Comparison of ENCODE assay signal across 6 cellular contexts in the genomic region with DNA sequence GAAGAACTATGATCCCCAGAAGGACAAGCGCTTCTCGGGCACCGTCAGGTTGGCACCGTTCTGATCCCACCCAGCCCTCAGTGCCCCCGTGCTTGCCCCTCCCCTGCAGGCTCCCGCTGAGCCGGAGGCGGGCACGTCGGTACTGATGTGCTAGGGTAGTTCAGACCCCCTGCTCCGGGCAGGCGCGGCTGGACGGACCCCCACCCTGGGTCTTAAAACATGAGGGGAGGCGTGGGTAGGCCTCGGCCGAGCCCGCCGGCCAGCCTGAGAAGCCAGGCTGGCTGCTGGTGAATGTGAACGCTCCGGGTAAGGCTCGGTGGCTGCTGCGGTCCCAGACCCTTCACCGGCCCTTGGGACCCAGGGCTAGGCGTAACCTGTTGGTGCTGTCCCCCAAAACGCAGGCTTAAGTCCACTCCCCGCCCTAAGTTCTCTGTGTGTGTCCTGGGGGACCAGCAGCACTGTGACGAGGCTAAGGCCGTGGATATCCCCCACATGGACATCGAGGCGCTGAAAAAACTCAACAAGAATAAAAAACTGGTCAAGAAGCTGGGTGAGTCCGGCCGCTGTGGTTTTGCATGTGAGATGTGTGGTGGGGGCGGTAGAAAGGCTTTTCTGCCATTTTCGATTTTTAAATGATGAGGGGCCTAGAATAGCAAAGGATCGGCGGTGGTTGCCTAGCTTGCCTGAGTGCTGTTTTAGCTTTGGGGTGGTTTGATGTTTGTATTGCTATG. TPM values are rescaled to one million over a fixed set of nuclear protein-coding genes. Genes with fewer than 3 reads are reported as not detected.
A peak's percentile ranks its signal among the peaks of the same experiment; 100 is the strongest.
DNase-seq lines count a peak whose midpoint lies in the region; ATAC-seq and TF ChIP-seq lines count a peak whose summit lies in the region.

No MANE protein-coding gene starts in this region.

- H3K27me3 ChIP-seq in skeletal muscle tissue (ENCODE audit: control insufficient read depth in 3 of 3, insufficient read depth in 3 of 3, low read length in 3 of 3), result no peaks in the 10 kb centered on the region

- no peak for TF ChIP-seq RAD21 in Ishikawa (IDR thresholded peaks at IDR 0.05; ENCODE audit: low read depth)

- peaks cover 16 to 34% (median 30%) of the 10 kb centered on the region in 3 donors for H3K4me1 ChIP-seq in skeletal muscle tissue (ENCODE audit: control insufficient read depth in 3 of 3, insufficient read depth in 3 of 3, low read length in 3 of 3)

- no peak for TF ChIP-seq POLR2A in erythroblast (IDR thresholded peaks at IDR 0.05; ENCODE audit: low read length)

- TF ChIP-seq CTCF in AG04449 (IDR thresholded peaks at IDR 0.05; ENCODE audit: insufficient read depth, low read length, missing control alignments), result no peak

- CTCF ChIA-PET in AG04449 (lab: Yijun Ruan, JAX), result interaction anchor here (1.4 to 5.7 kb wide), 10 partner anchors 12 to 171 kb away, joined by 3 to 119 read pairs (median 8); a partner anchor contains a TSS

- POLR2A ChIA-PET in AG04449 (lab: Yijun Ruan, JAX), result interaction anchor here (0.8 to 2.8 kb wide), 7 partner anchors 9 to 127 kb away, joined by 3 to 12 read pairs (median 5); a partner anchor contains a TSS

- H3K27ac ChIP-seq in skeletal muscle tissue (ENCODE audit: low read depth, low read length), result peak overlapping the region; percentile 92

- H3K4me3 ChIP-seq in AG04449 (ENCODE audit: low read depth, low read length) (peak overlapping the region; percentile 94), skeletal muscle tissue (ENCODE audit: low read length in 3 of 3) (peak overlapping the region; percentile 79 to 95 (median 88))

- TF ChIP-seq EP300 in Ishikawa (IDR thresholded peaks at IDR 0.05; ENCODE audit: borderline replicate concordance), result no peak

- H3K36me3 ChIP-seq in skeletal muscle tissue (ENCODE audit: control insufficient read depth in 3 of 3, insufficient read depth in 3 of 3, low read length in 3 of 3), result peaks cover 22 to 37% (median 29%) of the 10 kb centered on the region in 3 donors

- H3K9me3 ChIP-seq in skeletal muscle tissue (ENCODE audit: control insufficient read depth in 3 of 3, low read length in 3 of 3), result no peaks in the 10 kb centered on the region

- H3K9ac ChIP-seq in skeletal muscle tissue (ENCODE audit: low read depth in 1 of 3, low read length in 3 of 3), result peak overlapping the region; percentile 89 to 97 (median 95)

- no peak for DNase-seq in AG04449 (ENCODE audit: low read depth, low spot score)
- peak; percentile 48 to 62 for DNase-seq in erythroblast (lab: John Stamatoyannopoulos, UW)
- DNase-seq in RKO (ENCODE audit: low spot score), result no peak

- no peak for ATAC-seq in HG03457 (IDR thresholded peaks at IDR 0.05; ENCODE audit: unreplicated experiment)

TF ChIP-seq in Ishikawa, 13 proteins besides CTCF, POLR2A, EP300 and RAD21:
- TF ChIP-seq, protein P1, sequence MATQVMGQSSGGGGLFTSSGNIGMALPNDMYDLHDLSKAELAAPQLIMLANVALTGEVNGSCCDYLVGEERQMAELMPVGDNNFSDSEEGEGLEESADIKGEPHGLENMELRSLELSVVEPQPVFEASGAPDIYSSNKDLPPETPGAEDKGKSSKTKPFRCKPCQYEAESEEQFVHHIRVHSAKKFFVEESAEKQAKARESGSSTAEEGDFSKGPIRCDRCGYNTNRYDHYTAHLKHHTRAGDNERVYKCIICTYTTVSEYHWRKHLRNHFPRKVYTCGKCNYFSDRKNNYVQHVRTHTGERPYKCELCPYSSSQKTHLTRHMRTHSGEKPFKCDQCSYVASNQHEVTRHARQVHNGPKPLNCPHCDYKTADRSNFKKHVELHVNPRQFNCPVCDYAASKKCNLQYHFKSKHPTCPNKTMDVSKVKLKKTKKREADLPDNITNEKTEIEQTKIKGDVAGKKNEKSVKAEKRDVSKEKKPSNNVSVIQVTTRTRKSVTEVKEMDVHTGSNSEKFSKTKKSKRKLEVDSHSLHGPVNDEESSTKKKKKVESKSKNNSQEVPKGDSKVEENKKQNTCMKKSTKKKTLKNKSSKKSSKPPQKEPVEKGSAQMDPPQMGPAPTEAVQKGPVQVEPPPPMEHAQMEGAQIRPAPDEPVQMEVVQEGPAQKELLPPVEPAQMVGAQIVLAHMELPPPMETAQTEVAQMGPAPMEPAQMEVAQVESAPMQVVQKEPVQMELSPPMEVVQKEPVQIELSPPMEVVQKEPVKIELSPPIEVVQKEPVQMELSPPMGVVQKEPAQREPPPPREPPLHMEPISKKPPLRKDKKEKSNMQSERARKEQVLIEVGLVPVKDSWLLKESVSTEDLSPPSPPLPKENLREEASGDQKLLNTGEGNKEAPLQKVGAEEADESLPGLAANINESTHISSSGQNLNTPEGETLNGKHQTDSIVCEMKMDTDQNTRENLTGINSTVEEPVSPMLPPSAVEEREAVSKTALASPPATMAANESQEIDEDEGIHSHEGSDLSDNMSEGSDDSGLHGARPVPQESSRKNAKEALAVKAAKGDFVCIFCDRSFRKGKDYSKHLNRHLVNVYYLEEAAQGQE (IDR thresholded peaks at IDR 0.05; ENCODE audit: low read depth), result no peak
- TF ChIP-seq TCF12 (IDR thresholded peaks at IDR 0.05; ENCODE audit: low read depth) (0 out of 2 replicates have a peak, but pooled peaks have one; percentile 16), ZBTB7A (IDR thresholded peaks at IDR 0.05; ENCODE audit: low read depth) (peak; percentile 59; the same call in 1 of the 2 replicates), CEBPB (IDR thresholded peaks at IDR 0.05) (no peak), NFIC (IDR thresholded peaks at IDR 0.05) (no peak)
- TF ChIP-seq, protein P2, sequence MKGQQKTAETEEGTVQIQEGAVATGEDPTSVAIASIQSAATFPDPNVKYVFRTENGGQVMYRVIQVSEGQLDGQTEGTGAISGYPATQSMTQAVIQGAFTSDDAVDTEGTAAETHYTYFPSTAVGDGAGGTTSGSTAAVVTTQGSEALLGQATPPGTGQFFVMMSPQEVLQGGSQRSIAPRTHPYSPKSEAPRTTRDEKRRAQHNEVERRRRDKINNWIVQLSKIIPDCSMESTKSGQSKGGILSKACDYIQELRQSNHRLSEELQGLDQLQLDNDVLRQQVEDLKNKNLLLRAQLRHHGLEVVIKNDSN (IDR thresholded peaks at IDR 0.05), result no peak

RNA-seq across cellular contexts. Expression of a gene that starts 0.9 kb away (rescaled TPM):
- 3,222 TPM for total RNA-seq in skeletal muscle tissue

RNA-seq across cellular contexts. Expression of a gene that starts 17.0 kb away (rescaled TPM):
- 21.9 TPM for total RNA-seq in skeletal muscle tissue

RNA-seq across cellular contexts. Expression of a gene that starts 27.7 kb away (rescaled TPM):
- 6.8 TPM for total RNA-seq in skeletal muscle tissue

RNA-seq across cellular contexts. Expression of a gene that starts 43.6 kb away (rescaled TPM):
- total RNA-seq in skeletal muscle tissue, result 0.52 TPM

Comparison
In these comparisons a context has a peak if more than half of its experiments do, and no peak if none do; other contexts are left out.
1. DNase-seq: peak in erythroblast (2 of 2); none in AG04449 (single experiment) and RKO (single experiment).